In genomic region chr10:43380610-43381222, GRCh38 we compare ENCODE assay signal across 1 cellular context.
A peak's percentile ranks its signal among the peaks of the same experiment; 100 is the strongest.
TF ChIP-seq lines count a peak whose summit lies in the region.

No MANE protein-coding gene starts in this region.

TF ChIP-seq in K562, 482 proteins besides CTCF, POLR2A, EP300 and RAD21 (continued from another document and continues in another):
- TF ChIP-seq CHD7 (IDR thresholded peaks at IDR 0.05; ENCODE audit: low read depth, low read length), result no peak
- peak; percentile 70; the same call in 1 of the 2 replicates for TF ChIP-seq ZBTB26 (CRISPR knock-in tag; IDR thresholded peaks at IDR 0.05)
- TF ChIP-seq ZNF584 (CRISPR knock-in tag; IDR thresholded peaks at IDR 0.05; ENCODE audit: low read depth), result peak; percentile 94; the same call in 1 of the 2 replicates
- TF ChIP-seq POLR3A (IDR thresholded peaks at IDR 0.05; ENCODE audit: borderline replicate concordance, extremely low read depth, insufficient read depth, insufficient read length), result no peak
- no peak for TF ChIP-seq ZNF780A (CRISPR knock-in tag; IDR thresholded peaks at IDR 0.05)
- TF ChIP-seq E2F4 (CRISPR knock-in tag; IDR thresholded peaks at IDR 0.05; ENCODE audit: low read depth), result no peak
- peak in 1 of 2 experiments; percentile 97; a peak in 2 of 4 replicates for TF ChIP-seq RCOR1 (IDR thresholded peaks at IDR 0.05; ENCODE audit: borderline replicate concordance in 1 of 2, low read depth in 2 of 2, low read length in 2 of 2)
- no peak for TF ChIP-seq ZNF384 (IDR thresholded peaks at IDR 0.05; ENCODE audit: low read depth, low read length)
- no peak for TF ChIP-seq NFXL1 (CRISPR knock-in tag; IDR thresholded peaks at IDR 0.05)
- 0 out of 2 replicates have a peak, but pooled peaks have one; percentile 10 for TF ChIP-seq TCF3 (CRISPR knock-in tag; IDR thresholded peaks at IDR 0.05)
- peak; percentile 92 for TF ChIP-seq THRB (CRISPR knock-in tag; conservative IDR thresholded peaks at IDR 0.05)
- TF ChIP-seq RBM34 (IDR thresholded peaks at IDR 0.05; ENCODE audit: borderline replicate concordance, insufficient read depth, low read length), result no peak
- TF ChIP-seq NKRF (IDR thresholded peaks at IDR 0.05; ENCODE audit: borderline replicate concordance), result no peak
- TF ChIP-seq NBN (IDR thresholded peaks at IDR 0.05; ENCODE audit: low read depth), result peak; percentile 96
- no peak for TF ChIP-seq ZNF511 (CRISPR knock-in tag; IDR thresholded peaks at IDR 0.05)
- TF ChIP-seq PHB (CRISPR knock-in tag; IDR thresholded peaks at IDR 0.05), result 0 out of 2 replicates have a peak, but pooled peaks have one; percentile 62
- no peak for TF ChIP-seq ZNF583 (CRISPR knock-in tag; IDR thresholded peaks at IDR 0.05)
- peak; percentile 4; the same call in 1 of the 2 replicates for TF ChIP-seq PKNOX1 (IDR thresholded peaks at IDR 0.05)
- TF ChIP-seq HMBOX1 (IDR thresholded peaks at IDR 0.05), result peak; percentile 49; the same call in 1 of the 2 replicates
- no peak for TF ChIP-seq CBFA2T3 (IDR thresholded peaks at IDR 0.05)
- TF ChIP-seq ZNF507 (tag; conservative IDR thresholded peaks at IDR 0.05), result no peak
- no peak for TF ChIP-seq ZNF444 (CRISPR knock-in tag; IDR thresholded peaks at IDR 0.05)
- no peak for TF ChIP-seq FOXP4 (CRISPR knock-in tag; IDR thresholded peaks at IDR 0.05; ENCODE audit: borderline replicate concordance)
- TF ChIP-seq ZNF449 (CRISPR knock-in tag; IDR thresholded peaks at IDR 0.05), result peak; percentile 9; the same call in 1 of the 2 replicates
- TF ChIP-seq BHLHE40 (IDR thresholded peaks at IDR 0.05; ENCODE audit: low read length), result no peak
- TF ChIP-seq ZKSCAN3 (CRISPR knock-in tag; IDR thresholded peaks at IDR 0.05), result no peak
- TF ChIP-seq ATF1 (CRISPR knock-in tag; IDR thresholded peaks at IDR 0.05), result no peak
- peak; percentile 45; the same call in 1 of the 2 replicates for TF ChIP-seq ATF1 (tag; IDR thresholded peaks at IDR 0.05)
- peak in 1 of 2 experiments; percentile 57; a peak in 1 of 4 replicates for TF ChIP-seq ARNT (IDR thresholded peaks at IDR 0.05)
- no peak for TF ChIP-seq POLR2B (IDR thresholded peaks at IDR 0.05; ENCODE audit: low read depth, partially characterized antibody)
- TF ChIP-seq NR2F6 (CRISPR knock-in tag; IDR thresholded peaks at IDR 0.05), result no peak
- no peak for TF ChIP-seq SIN3B (IDR thresholded peaks at IDR 0.05; ENCODE audit: low read depth)
- TF ChIP-seq CBX8 (IDR thresholded peaks at IDR 0.05; ENCODE audit: borderline replicate concordance, extremely low read depth, low read depth, low read length, poor library complexity, severe bottlenecking), result no peak
- TF ChIP-seq TCF7L2 (IDR thresholded peaks at IDR 0.05; ENCODE audit: low read depth, low read length), result no peak
